ENCODE assay signal across 1 cellular context in the genomic region with DNA sequence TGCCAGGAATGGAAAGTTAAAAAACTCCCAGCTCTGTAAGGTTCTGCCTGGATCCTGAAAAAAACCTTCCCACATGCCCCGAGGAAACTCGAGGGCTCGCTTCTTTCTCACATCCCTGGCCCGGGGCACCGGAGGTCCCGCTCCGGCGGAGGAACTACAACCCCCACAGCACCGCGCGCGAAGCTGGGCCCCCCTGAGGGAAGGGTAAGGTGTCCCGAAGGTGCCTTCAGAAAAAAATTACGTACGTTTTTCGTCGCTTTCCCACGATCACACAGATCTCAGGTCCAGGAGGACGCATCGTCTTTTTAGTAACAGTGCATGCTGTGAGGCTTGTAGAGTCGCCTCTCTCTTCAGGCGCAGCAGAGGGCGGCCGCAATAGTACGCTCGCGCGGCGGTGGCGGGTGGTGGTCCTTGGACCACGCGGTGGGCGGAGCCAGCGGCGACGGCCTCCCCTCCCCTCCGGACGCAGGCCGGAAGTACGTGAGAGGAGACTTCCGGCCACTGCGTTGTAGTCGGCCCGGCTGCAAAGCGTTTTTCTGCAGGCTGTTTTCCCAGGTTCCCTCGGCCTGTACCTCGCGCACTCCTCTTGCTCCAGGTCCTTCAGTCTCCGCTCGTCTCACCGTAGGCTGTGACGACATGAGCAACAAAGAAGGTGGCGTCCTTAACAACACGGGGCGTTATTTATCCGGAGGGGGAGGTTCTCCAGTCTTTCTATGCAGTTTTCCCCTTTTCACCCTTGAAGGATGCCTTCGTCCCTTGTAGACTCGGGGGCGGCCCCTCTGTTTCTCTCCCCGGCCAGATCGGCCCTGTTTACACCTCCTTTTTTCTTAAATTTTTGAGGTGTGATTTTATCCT.
TF ChIP-seq lines count a peak whose summit lies in the region.

A gene with protein sequence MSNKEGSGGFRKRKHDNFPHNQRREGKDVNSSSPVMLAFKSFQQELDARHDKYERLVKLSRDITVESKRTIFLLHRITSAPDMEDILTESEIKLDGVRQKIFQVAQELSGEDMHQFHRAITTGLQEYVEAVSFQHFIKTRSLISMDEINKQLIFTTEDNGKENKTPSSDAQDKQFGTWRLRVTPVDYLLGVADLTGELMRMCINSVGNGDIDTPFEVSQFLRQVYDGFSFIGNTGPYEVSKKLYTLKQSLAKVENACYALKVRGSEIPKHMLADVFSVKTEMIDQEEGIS (plus strand): TSS at position 495 of the 855 bp plus-strand sequence. CDS start 142 bp downstream, at position 637.

TF ChIP-seq in HEK293, 187 proteins besides CTCF, POLR2A, EP300 and RAD21 (continued from another document):
- TF ChIP-seq, protein P1, sequence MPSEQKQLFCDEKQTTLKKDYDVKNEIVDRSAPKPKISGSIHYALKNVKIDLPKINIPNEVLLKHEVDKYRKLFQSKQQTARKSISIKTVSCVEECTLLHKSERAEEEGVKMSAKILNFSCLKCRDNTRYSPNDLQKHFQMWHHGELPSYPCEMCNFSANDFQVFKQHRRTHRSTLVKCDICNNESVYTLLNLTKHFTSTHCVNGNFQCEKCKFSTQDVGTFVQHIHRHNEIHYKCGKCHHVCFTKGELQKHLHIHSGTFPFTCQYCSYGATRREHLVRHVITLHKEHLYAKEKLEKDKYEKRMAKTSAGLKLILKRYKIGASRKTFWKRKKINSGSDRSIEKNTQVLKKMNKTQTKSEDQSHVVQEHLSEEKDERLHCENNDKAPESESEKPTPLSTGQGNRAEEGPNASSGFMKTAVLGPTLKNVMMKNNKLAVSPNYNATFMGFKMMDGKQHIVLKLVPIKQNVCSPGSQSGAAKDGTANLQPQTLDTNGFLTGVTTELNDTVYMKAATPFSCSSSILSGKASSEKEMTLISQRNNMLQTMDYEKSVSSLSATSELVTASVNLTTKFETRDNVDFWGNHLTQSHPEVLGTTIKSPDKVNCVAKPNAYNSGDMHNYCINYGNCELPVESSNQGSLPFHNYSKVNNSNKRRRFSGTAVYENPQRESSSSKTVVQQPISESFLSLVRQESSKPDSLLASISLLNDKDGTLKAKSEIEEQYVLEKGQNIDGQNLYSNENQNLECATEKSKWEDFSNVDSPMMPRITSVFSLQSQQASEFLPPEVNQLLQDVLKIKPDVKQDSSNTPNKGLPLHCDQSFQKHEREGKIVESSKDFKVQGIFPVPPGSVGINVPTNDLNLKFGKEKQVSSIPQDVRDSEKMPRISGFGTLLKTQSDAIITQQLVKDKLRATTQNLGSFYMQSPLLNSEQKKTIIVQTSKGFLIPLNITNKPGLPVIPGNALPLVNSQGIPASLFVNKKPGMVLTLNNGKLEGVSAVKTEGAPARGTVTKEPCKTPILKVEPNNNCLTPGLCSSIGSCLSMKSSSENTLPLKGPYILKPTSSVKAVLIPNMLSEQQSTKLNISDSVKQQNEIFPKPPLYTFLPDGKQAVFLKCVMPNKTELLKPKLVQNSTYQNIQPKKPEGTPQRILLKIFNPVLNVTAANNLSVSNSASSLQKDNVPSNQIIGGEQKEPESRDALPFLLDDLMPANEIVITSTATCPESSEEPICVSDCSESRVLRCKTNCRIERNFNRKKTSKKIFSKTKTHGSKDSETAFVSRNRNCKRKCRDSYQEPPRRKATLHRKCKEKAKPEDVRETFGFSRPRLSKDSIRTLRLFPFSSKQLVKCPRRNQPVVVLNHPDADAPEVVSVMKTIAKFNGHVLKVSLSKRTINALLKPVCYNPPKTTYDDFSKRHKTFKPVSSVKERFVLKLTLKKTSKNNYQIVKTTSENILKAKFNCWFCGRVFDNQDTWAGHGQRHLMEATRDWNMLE (tag by site-specific recombination; conservative IDR thresholded peaks at IDR 0.05; ENCODE audit: low read depth) = peak; percentile 93
- TF ChIP-seq ZNF266 (tag by site-specific recombination; IDR thresholded peaks at IDR 0.05; ENCODE audit: low read depth) = no peak
- no peak for TF ChIP-seq ZNF274 (IDR thresholded peaks at IDR 0.05; ENCODE audit: low read length)
- no peak for TF ChIP-seq ZNF274 (tag by site-specific recombination; IDR thresholded peaks at IDR 0.05; ENCODE audit: borderline replicate concordance)
- no peak for TF ChIP-seq ZNF514 (tag by site-specific recombination; IDR thresholded peaks at IDR 0.05)
- peak; percentile 72 for TF ChIP-seq ZFHX2 (tag by site-specific recombination; conservative IDR thresholded peaks at IDR 0.05)
- TF ChIP-seq SP2 (tag by site-specific recombination; IDR thresholded peaks at IDR 0.05) = peak; percentile 94
- TF ChIP-seq ZNF626 (tag by site-specific recombination; IDR thresholded peaks at IDR 0.05) = no peak; the same call in 1 of the 2 replicates
- TF ChIP-seq ZSCAN23 (tag by site-specific recombination; IDR thresholded peaks at IDR 0.05) = no peak
- TF ChIP-seq, protein P2, sequence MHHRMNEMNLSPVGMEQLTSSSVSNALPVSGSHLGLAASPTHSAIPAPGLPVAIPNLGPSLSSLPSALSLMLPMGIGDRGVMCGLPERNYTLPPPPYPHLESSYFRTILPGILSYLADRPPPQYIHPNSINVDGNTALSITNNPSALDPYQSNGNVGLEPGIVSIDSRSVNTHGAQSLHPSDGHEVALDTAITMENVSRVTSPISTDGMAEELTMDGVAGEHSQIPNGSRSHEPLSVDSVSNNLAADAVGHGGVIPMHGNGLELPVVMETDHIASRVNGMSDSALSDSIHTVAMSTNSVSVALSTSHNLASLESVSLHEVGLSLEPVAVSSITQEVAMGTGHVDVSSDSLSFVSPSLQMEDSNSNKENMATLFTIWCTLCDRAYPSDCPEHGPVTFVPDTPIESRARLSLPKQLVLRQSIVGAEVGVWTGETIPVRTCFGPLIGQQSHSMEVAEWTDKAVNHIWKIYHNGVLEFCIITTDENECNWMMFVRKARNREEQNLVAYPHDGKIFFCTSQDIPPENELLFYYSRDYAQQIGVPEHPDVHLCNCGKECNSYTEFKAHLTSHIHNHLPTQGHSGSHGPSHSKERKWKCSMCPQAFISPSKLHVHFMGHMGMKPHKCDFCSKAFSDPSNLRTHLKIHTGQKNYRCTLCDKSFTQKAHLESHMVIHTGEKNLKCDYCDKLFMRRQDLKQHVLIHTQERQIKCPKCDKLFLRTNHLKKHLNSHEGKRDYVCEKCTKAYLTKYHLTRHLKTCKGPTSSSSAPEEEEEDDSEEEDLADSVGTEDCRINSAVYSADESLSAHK (tag by site-specific recombination; IDR thresholded peaks at IDR 0.05) = no peak
- TF ChIP-seq, protein P3, sequence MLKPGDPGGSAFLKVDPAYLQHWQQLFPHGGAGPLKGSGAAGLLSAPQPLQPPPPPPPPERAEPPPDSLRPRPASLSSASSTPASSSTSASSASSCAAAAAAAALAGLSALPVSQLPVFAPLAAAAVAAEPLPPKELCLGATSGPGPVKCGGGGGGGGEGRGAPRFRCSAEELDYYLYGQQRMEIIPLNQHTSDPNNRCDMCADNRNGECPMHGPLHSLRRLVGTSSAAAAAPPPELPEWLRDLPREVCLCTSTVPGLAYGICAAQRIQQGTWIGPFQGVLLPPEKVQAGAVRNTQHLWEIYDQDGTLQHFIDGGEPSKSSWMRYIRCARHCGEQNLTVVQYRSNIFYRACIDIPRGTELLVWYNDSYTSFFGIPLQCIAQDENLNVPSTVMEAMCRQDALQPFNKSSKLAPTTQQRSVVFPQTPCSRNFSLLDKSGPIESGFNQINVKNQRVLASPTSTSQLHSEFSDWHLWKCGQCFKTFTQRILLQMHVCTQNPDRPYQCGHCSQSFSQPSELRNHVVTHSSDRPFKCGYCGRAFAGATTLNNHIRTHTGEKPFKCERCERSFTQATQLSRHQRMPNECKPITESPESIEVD (tag by site-specific recombination; IDR thresholded peaks at IDR 0.05) = no peak
- TF ChIP-seq ZNF521 (tag by site-specific recombination; IDR thresholded peaks at IDR 0.05) = no peak
- TF ChIP-seq MEIS1 (CRISPR knock-in tag; IDR thresholded peaks at IDR 0.05; ENCODE audit: borderline replicate concordance) = no peak
- TF ChIP-seq ZBTB17 (tag by site-specific recombination; IDR thresholded peaks at IDR 0.05) = peak; percentile 93
- no peak for TF ChIP-seq ZNF138 (tag by site-specific recombination; IDR thresholded peaks at IDR 0.05; ENCODE audit: borderline replicate concordance)
- 0 out of 2 replicates have a peak, but pooled peaks have one; percentile 52 for TF ChIP-seq ZNF664 (tag by site-specific recombination; IDR thresholded peaks at IDR 0.05)
- no peak for TF ChIP-seq ZNF292 (tag by site-specific recombination; IDR thresholded peaks at IDR 0.05; ENCODE audit: borderline replicate concordance, low read depth)
- TF ChIP-seq, protein P4, sequence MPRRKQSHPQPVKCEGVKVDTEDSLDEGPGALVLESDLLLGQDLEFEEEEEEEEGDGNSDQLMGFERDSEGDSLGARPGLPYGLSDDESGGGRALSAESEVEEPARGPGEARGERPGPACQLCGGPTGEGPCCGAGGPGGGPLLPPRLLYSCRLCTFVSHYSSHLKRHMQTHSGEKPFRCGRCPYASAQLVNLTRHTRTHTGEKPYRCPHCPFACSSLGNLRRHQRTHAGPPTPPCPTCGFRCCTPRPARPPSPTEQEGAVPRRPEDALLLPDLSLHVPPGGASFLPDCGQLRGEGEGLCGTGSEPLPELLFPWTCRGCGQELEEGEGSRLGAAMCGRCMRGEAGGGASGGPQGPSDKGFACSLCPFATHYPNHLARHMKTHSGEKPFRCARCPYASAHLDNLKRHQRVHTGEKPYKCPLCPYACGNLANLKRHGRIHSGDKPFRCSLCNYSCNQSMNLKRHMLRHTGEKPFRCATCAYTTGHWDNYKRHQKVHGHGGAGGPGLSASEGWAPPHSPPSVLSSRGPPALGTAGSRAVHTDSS (tag by site-specific recombination; IDR thresholded peaks at IDR 0.05) = no peak
- TF ChIP-seq ZNF48 (tag by site-specific recombination; IDR thresholded peaks at IDR 0.05) = no peak
- TF ChIP-seq ZNF423 (tag by site-specific recombination; IDR thresholded peaks at IDR 0.05) = 0 out of 2 replicates have a peak, but pooled peaks have one; percentile 35
- no peak for TF ChIP-seq IKZF3 (tag by site-specific recombination; IDR thresholded peaks at IDR 0.05)
- no peak for TF ChIP-seq ZNF140 (tag by site-specific recombination; IDR thresholded peaks at IDR 0.05)
- no peak for TF ChIP-seq ZNF214 (tag by site-specific recombination; IDR thresholded peaks at IDR 0.05; ENCODE audit: borderline replicate concordance)
- TF ChIP-seq, protein P5, sequence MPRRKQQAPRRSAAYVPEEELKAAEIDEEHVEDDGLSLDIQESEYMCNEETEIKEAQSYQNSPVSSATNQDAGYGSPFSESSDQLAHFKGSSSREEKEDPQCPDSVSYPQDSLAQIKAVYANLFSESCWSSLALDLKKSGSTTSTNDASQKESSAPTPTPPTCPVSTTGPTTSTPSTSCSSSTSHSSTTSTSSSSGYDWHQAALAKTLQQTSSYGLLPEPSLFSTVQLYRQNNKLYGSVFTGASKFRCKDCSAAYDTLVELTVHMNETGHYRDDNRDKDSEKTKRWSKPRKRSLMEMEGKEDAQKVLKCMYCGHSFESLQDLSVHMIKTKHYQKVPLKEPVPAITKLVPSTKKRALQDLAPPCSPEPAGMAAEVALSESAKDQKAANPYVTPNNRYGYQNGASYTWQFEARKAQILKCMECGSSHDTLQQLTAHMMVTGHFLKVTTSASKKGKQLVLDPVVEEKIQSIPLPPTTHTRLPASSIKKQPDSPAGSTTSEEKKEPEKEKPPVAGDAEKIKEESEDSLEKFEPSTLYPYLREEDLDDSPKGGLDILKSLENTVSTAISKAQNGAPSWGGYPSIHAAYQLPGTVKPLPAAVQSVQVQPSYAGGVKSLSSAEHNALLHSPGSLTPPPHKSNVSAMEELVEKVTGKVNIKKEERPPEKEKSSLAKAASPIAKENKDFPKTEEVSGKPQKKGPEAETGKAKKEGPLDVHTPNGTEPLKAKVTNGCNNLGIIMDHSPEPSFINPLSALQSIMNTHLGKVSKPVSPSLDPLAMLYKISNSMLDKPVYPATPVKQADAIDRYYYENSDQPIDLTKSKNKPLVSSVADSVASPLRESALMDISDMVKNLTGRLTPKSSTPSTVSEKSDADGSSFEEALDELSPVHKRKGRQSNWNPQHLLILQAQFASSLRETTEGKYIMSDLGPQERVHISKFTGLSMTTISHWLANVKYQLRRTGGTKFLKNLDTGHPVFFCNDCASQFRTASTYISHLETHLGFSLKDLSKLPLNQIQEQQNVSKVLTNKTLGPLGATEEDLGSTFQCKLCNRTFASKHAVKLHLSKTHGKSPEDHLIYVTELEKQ (tag by site-specific recombination; IDR thresholded peaks at IDR 0.05; ENCODE audit: borderline replicate concordance) = no peak
- TF ChIP-seq ZNF248 (tag by site-specific recombination; IDR thresholded peaks at IDR 0.05) = no peak
- no peak for TF ChIP-seq ZNF654 (tag by site-specific recombination; IDR thresholded peaks at IDR 0.05; ENCODE audit: low read depth)
- TF ChIP-seq ZNF549 (tag by site-specific recombination; IDR thresholded peaks at IDR 0.05) = no peak
- TF ChIP-seq, protein P6, sequence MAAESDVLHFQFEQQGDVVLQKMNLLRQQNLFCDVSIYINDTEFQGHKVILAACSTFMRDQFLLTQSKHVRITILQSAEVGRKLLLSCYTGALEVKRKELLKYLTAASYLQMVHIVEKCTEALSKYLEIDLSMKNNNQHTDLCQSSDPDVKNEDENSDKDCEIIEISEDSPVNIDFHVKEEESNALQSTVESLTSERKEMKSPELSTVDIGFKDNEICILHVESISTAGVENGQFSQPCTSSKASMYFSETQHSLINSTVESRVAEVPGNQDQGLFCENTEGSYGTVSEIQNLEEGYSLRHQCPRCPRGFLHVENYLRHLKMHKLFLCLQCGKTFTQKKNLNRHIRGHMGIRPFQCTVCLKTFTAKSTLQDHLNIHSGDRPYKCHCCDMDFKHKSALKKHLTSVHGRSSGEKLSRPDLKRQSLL (tag by site-specific recombination; IDR thresholded peaks at IDR 0.05) = peak; percentile 67; the same call in 1 of the 2 replicates
- no peak for TF ChIP-seq ZNF433 (tag by site-specific recombination; IDR thresholded peaks at IDR 0.05; ENCODE audit: low read depth)
- TF ChIP-seq OVOL3 (tag by site-specific recombination; IDR thresholded peaks at IDR 0.05) = peak; percentile 57; the same call in 1 of the 2 replicates
- peak; percentile 45 for TF ChIP-seq ZNF341 (tag by site-specific recombination; IDR thresholded peaks at IDR 0.05; ENCODE audit: low read depth)
- peak; percentile 93 for TF ChIP-seq SP7 (tag by site-specific recombination; IDR thresholded peaks at IDR 0.05)
- no peak for TF ChIP-seq ZNF174 (tag by site-specific recombination; IDR thresholded peaks at IDR 0.05)
- peak; percentile 97 for TF ChIP-seq SP3 (tag by site-specific recombination; IDR thresholded peaks at IDR 0.05)
- TF ChIP-seq OSR2 (tag by site-specific recombination; IDR thresholded peaks at IDR 0.05) = no peak
- no peak for TF ChIP-seq ZNF121 (tag by site-specific recombination; IDR thresholded peaks at IDR 0.05)
- TF ChIP-seq ZNF132 (tag by site-specific recombination; IDR thresholded peaks at IDR 0.05; ENCODE audit: borderline replicate concordance) = no peak
- peak; percentile 91 for TF ChIP-seq ZNF610 (tag by site-specific recombination; IDR thresholded peaks at IDR 0.05; ENCODE audit: borderline replicate concordance)
- TF ChIP-seq ZNF221 (tag by site-specific recombination; IDR thresholded peaks at IDR 0.05; ENCODE audit: borderline replicate concordance) = peak; percentile 74; the same call in 1 of the 2 replicates
- TF ChIP-seq, protein P7, sequence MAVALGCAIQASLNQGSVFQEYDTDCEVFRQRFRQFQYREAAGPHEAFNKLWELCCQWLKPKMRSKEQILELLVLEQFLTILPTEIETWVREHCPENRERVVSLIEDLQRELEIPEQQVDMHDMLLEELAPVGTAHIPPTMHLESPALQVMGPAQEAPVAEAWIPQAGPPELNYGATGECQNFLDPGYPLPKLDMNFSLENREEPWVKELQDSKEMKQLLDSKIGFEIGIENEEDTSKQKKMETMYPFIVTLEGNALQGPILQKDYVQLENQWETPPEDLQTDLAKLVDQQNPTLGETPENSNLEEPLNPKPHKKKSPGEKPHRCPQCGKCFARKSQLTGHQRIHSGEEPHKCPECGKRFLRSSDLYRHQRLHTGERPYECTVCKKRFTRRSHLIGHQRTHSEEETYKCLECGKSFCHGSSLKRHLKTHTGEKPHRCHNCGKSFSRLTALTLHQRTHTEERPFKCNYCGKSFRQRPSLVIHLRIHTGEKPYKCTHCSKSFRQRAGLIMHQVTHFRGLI (tag by site-specific recombination; IDR thresholded peaks at IDR 0.05) = peak; percentile 55; the same call in 1 of the 2 replicates
